In the genomic region with DNA sequence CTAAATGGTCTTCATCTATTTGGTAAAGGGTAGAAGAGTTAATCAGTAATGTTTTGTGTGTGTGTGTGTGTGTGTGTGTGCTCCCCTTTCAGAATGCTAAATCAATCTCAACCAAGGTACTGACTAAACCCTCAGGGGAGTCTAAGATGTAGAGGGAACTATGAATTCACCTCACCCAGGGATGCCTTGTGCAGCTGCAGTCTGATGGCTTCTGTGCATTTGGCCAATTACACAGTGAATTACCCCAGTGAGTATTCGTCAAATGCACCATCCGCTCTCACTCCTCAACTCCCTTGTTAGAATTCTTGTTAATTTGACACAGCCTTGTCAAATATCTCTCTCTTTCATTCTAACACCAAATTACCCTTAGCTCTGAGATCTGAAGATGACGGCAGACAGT, we compare ENCODE assay signal across 18 cellular contexts.
DNase-seq lines count a peak whose midpoint lies in the region; ATAC-seq and TF ChIP-seq lines count a peak whose summit lies in the region.
"Had no signal": no experiment of that assay in that cellular context is flagged by ENCODE, and none has a peak within 500 bp of the region (broad histone marks: within the 10 kb centered on the region; RNA-seq: fewer than 3 reads in every experiment).

No MANE protein-coding gene starts in this region.

- intact Hi-C loops in activated naive CD4-positive, alpha-beta T cell treated with anti-CD3 and anti-CD28 coated beads for 36 hours (cut with micrococcal nuclease), result no loop called here

- no peak overlapping the region for H2BK120ac ChIP-seq in mesendoderm (ENCODE audit: low read depth, low read length)

- no peak overlapping the region for H3K23ac ChIP-seq in mesendoderm (ENCODE audit: low read length)

- POLR2A ChIA-PET in RWPE1 (lab: Yijun Ruan, JAX; ENCODE audit: low non-redundant PET), result no interaction called here

- H4K8ac ChIP-seq in mesendoderm (ENCODE audit: low read depth, low read length), result no peak overlapping the region

- ATAC-seq in GM18907 (IDR thresholded peaks at IDR 0.05; ENCODE audit: unreplicated experiment) (peak; percentile 64), GM21576 (IDR thresholded peaks at IDR 0.05; ENCODE audit: unreplicated experiment) (peak; percentile 42), HG03342 (IDR thresholded peaks at IDR 0.05; ENCODE audit: unreplicated experiment) (peak; percentile 36)
- no peak for ATAC-seq in activated T-cell treated with anti-CD3 and anti-CD28 coated beads, Interleukin-2, amount 50 U/mL, for 4 hours
- ATAC-seq: activated T-helper 17 cell treated with anti-CD3 and anti-CD28 coated beads, Interleukin-2, amount 50 U/mL, for 72 hours; left lobe of liver had no signal

- no peak overlapping the region for H3K4me3 ChIP-seq in mesendoderm (ENCODE audit: low read length)
- H3K4me3 ChIP-seq: esophagus squamous epithelium, transverse colon had no signal

- peaks cover 13% of the 10 kb centered on the region for H3K9me3 Mint-ChIP-seq in activated naive CD4-positive, alpha-beta T cell treated with anti-CD3 and anti-CD28 coated beads for 36 hours
- peaks cover 8% of the 10 kb centered on the region for H3K9me3 Mint-ChIP-seq in activated T-cell treated with anti-CD3 and anti-CD28 coated beads, Interleukin-2, amount 50 U/mL, for 4 hours

- H3K27ac ChIP-seq in mesendoderm (ENCODE audit: low read depth, low read length) (no peak overlapping the region), RWPE1 (no peak overlapping the region)
- H3K27ac ChIP-seq: esophagus squamous epithelium, transverse colon had no signal

- H3K4me3 Mint-ChIP-seq in activated naive CD4-positive, alpha-beta T cell treated with anti-CD3 and anti-CD28 coated beads for 36 hours, result no peak overlapping the region
- H3K4me3 Mint-ChIP-seq in activated T-cell treated with anti-CD3 and anti-CD28 coated beads, Interleukin-2, amount 50 U/mL, for 4 hours, result no peak overlapping the region
- H3K4me3 Mint-ChIP-seq: activated T-helper 17 cell treated with anti-CD3 and anti-CD28 coated beads, Interleukin-2, amount 50 U/mL, for 72 hours; naive B cell had no signal

- no peaks in the 10 kb centered on the region for H3K4me1 Mint-ChIP-seq in activated naive CD4-positive, alpha-beta T cell treated with anti-CD3 and anti-CD28 coated beads for 36 hours (ENCODE audit: low read depth)
- no peaks in the 10 kb centered on the region for H3K4me1 Mint-ChIP-seq in activated T-cell treated with anti-CD3 and anti-CD28 coated beads, Interleukin-2, amount 50 U/mL, for 4 hours (ENCODE audit: low read depth)
- H3K4me1 Mint-ChIP-seq: activated T-helper 17 cell treated with anti-CD3 and anti-CD28 coated beads, Interleukin-2, amount 50 U/mL, for 72 hours; naive B cell had no signal

- no peak overlapping the region for H3K4ac ChIP-seq in mesendoderm (ENCODE audit: low read depth, low read length)

- H3K79me2 ChIP-seq in mesendoderm (ENCODE audit: control insufficient read depth, insufficient read depth, low read length), result no peaks in the 10 kb centered on the region

- no peak overlapping the region for H3K9ac ChIP-seq in mesendoderm (ENCODE audit: low read length)

- no peaks in the 10 kb centered on the region for H3K36me3 Mint-ChIP-seq in activated naive CD4-positive, alpha-beta T cell treated with anti-CD3 and anti-CD28 coated beads for 36 hours (ENCODE audit: low read depth)
- H3K36me3 Mint-ChIP-seq in activated T-cell treated with anti-CD3 and anti-CD28 coated beads, Interleukin-2, amount 50 U/mL, for 4 hours (ENCODE audit: insufficient read depth), result no peaks in the 10 kb centered on the region
- H3K36me3 Mint-ChIP-seq: naive B cell had no signal

- peak overlapping the region; percentile 6 for H3K56ac ChIP-seq in mesendoderm (ENCODE audit: low read length)

- no peaks in the 10 kb centered on the region for H3K79me1 ChIP-seq in mesendoderm (ENCODE audit: low read length)

- H2AK5ac ChIP-seq in mesendoderm (ENCODE audit: low read length), result no peak overlapping the region

- no peaks in the 10 kb centered on the region for H3K36me3 ChIP-seq in mesendoderm (ENCODE audit: control insufficient read depth, insufficient read depth, low read length)
- H3K36me3 ChIP-seq: esophagus squamous epithelium, transverse colon had no signal

- H2BK5ac ChIP-seq in mesendoderm (ENCODE audit: low read length), result no peak overlapping the region

- no peak for TF ChIP-seq CTCF in RWPE1 (conservative IDR thresholded peaks at IDR 0.05; ENCODE audit: low read depth)

- WGBS in mesendoderm (ENCODE audit: extremely low coverage, insufficient coverage, low lambda C conversion rate), result no CpG with 5 or more reads among the region's 3 CpGs

- no peaks in the 10 kb centered on the region for H3K27me3 ChIP-seq in mesendoderm (ENCODE audit: insufficient read depth, low read length, poor library complexity)
- H3K27me3 ChIP-seq: esophagus squamous epithelium, transverse colon had no signal

- no peaks in the 10 kb centered on the region for H3K4me1 ChIP-seq in mesendoderm (ENCODE audit: control insufficient read depth, low read depth, low read length)
- H3K4me1 ChIP-seq: esophagus squamous epithelium, transverse colon had no signal

- no peak overlapping the region for H3K18ac ChIP-seq in mesendoderm (ENCODE audit: low read length)

- H2BK15ac ChIP-seq in mesendoderm (replicated peaks; ENCODE audit: low read depth), result no peak overlapping the region

- no peak overlapping the region for H3K4me2 ChIP-seq in mesendoderm (ENCODE audit: low read length)

- no peaks in the 10 kb centered on the region for H3K27me3 Mint-ChIP-seq in activated naive CD4-positive, alpha-beta T cell treated with anti-CD3 and anti-CD28 coated beads for 36 hours (ENCODE audit: low read depth)
- H3K27me3 Mint-ChIP-seq in activated T-cell treated with anti-CD3 and anti-CD28 coated beads, Interleukin-2, amount 50 U/mL, for 4 hours (ENCODE audit: low read depth), result no peaks in the 10 kb centered on the region
- H3K27me3 Mint-ChIP-seq: activated T-helper 17 cell treated with anti-CD3 and anti-CD28 coated beads, Interleukin-2, amount 50 U/mL, for 72 hours; naive B cell had no signal

- DNase-seq in mesendoderm (no peak), SIG-M5 treated with dmso at 0.1 percent for 504 hours (lab: John Stamatoyannopoulos, UW; ENCODE audit: unreplicated experiment) (no peak), RWPE1 (ENCODE audit: low spot score) (no peak)
- no peak for DNase-seq in activated naive CD4-positive, alpha-beta T cell treated with anti-CD3 and anti-CD28 coated beads for 36 hours
- no peak for DNase-seq in activated T-cell treated with anti-CD3 and anti-CD28 coated beads, Interleukin-2, amount 50 U/mL, for 4 hours
- DNase-seq: activated CD4-positive, alpha-beta T cell treated with anti-CD3 and anti-CD28 coated beads, Interleukin-2, amount 50 U/mL, for 4 hours; AML-193; cortex of kidney; DMS 273 treated with DMSO at 0.1 percent for 48 hours; esophagus squamous epithelium; naive B cell; SHP77; transverse colon had no signal

- CTCF ChIA-PET in activated naive CD4-positive, alpha-beta T cell treated with anti-CD3 and anti-CD28 coated beads for 36 hours (lab: Charles Lee), result no interaction called here
- CTCF ChIA-PET in RWPE1 (lab: Yijun Ruan, JAX), result interaction anchor here (0.6 kb wide), 1 partner anchor 23 kb away, joined by 3 read pairs; no protein-coding TSS in a partner anchor

- H4K5ac ChIP-seq in mesendoderm (ENCODE audit: low read length), result no peak overlapping the region

- H3K27ac Mint-ChIP-seq in activated naive CD4-positive, alpha-beta T cell treated with anti-CD3 and anti-CD28 coated beads for 36 hours, result no peak overlapping the region
- H3K27ac Mint-ChIP-seq: activated T-helper 17 cell treated with anti-CD3 and anti-CD28 coated beads, Interleukin-2, amount 50 U/mL, for 72 hours; naive B cell had no signal

Comparison
In these comparisons a context has a peak if more than half of its experiments do, and no peak if none do; other contexts are left out.
1. ATAC-seq: peak in GM18907 (single experiment), GM21576 (single experiment) and HG03342 (single experiment); none in activated T-cell treated with anti-CD3 and anti-CD28 coated beads, Interleukin-2, amount 50 U/mL, for 4 hours (0 of 2).